10 cellular contexts compared by ENCODE assay signal in genomic region chr4:7328913-7329638, GRCh38.
DNase-seq lines count a peak whose midpoint lies in the region; ATAC-seq and TF ChIP-seq lines count a peak whose summit lies in the region.
"Had no signal": no experiment of that assay in that cellular context is flagged by ENCODE, and none has a peak within 500 bp of the region (broad histone marks: within the 10 kb centered on the region; RNA-seq: fewer than 3 reads in every experiment).

No MANE protein-coding gene starts in this region.

- POLR2A ChIA-PET in PC-3 (lab: Charles Lee; ENCODE audit: unreplicated experiment) = interaction anchor here (0.7 kb wide), 1 partner anchor 330 kb away, joined by 4 read pairs; no protein-coding TSS in a partner anchor

- H3K79me2 ChIP-seq in PC-3 (ENCODE audit: low read length) = no peaks in the 10 kb centered on the region

- no peaks in the 10 kb centered on the region for H3K9me2 ChIP-seq in PC-3 (replicated peaks; ENCODE audit: low read length)

- ATAC-seq in PC-3 (peak; percentile 94), mucosa of descending colon (peak; percentile 8), HG03457 (IDR thresholded peaks at IDR 0.05; ENCODE audit: unreplicated experiment) (no peak), HG03354 (IDR thresholded peaks at IDR 0.05; ENCODE audit: poor library complexity, severe bottlenecking, unreplicated experiment) (no peak)

- intact Hi-C loops in PC-3 (cut with micrococcal nuclease) = no loop called here
- intact Hi-C loops in mucosa of descending colon (cut with DNase I, micrococcal nuclease) = no loop called here
- intact Hi-C loops in vagina (cut with DNase I) = loop anchor here (1.0 kb wide), 1 partner anchor 136 kb away; no protein-coding TSS in a partner anchor

- H4K20me1 ChIP-seq in PC-3 (ENCODE audit: low read length) = no peaks in the 10 kb centered on the region

- no peak for TF ChIP-seq CTCF in PC-3 (conservative IDR thresholded peaks at IDR 0.05; ENCODE audit: low read depth, low read length)
- TF ChIP-seq CTCF in epithelial cell of proximal tubule (conservative IDR thresholded peaks at IDR 0.05; ENCODE audit: low read depth, low read length) = peak; percentile 6
- no peak for TF ChIP-seq CTCF in mucosa of descending colon (IDR thresholded peaks at IDR 0.05)
- TF ChIP-seq CTCF in vagina (IDR thresholded peaks at IDR 0.05) = no peak

- no TSS peak for BruUV-seq in PC-3 (replicated peaks; lab: Mats Ljungman, UMichigan)

- H3K4me2 ChIP-seq in PC-3 (ENCODE audit: low read length) = peak overlapping the region; percentile 39

- H3K27me3 ChIP-seq in PC-3 (ENCODE audit: low read length) = no peaks in the 10 kb centered on the region
- H3K27me3 ChIP-seq in vagina = no peaks in the 10 kb centered on the region

- H3K9ac ChIP-seq in PC-3 (ENCODE audit: low read length) = peak overlapping the region; percentile 44

- H3K4me3 ChIP-seq in PC-3 (ENCODE audit: low read length) = no peak overlapping the region
- no peak overlapping the region for H3K4me3 ChIP-seq in epithelial cell of proximal tubule (ENCODE audit: low read depth, low read length)
- no peak overlapping the region for H3K4me3 ChIP-seq in mucosa of descending colon
- H3K4me3 ChIP-seq in vagina = no peak overlapping the region

- H3K36me3 ChIP-seq in PC-3 (ENCODE audit: low read depth, low read length) (no peaks in the 10 kb centered on the region), mucosa of descending colon (ENCODE audit: low read depth) (no peaks in the 10 kb centered on the region), vagina (no peaks in the 10 kb centered on the region)

- 0 out of 2 replicates have a peak overlapping the region, but pooled peaks have one; percentile 24 for H2AFZ ChIP-seq in PC-3 (ENCODE audit: low read length)

- TF ChIP-seq POLR2A in vagina (IDR thresholded peaks at IDR 0.05) = no peak

- DNase-seq in AG08395 (ENCODE audit: low spot score) (peak; percentile 95), PC-3 (peak; percentile 85), epithelial cell of proximal tubule (ENCODE audit: low read depth) (peak; percentile 10), mucosa of descending colon (peak in 1 of 3 donors; percentile 56), vagina (ENCODE audit: extremely low spot score in 2 of 2) (no peak), DMS79 treated with DMSO at 0.1 percent for 48 hours (lab: John Stamatoyannopoulos, UW) (no peak)
- DNase-seq: CD4-positive, CD25-positive, alpha-beta regulatory T cell; NCI-H510A had no signal

- CTCF ChIA-PET in PC-3 (lab: Charles Lee) = interaction anchor here (0.6 to 1.0 kb wide), 3 partner anchors 12 to 321 kb away, joined by 3 to 5 read pairs (median 3); no protein-coding TSS in a partner anchor

- H3K4me1 ChIP-seq in PC-3 (ENCODE audit: insufficient read depth, low read length) = peaks cover 15% of the 10 kb centered on the region
- no peaks in the 10 kb centered on the region for H3K4me1 ChIP-seq in mucosa of descending colon (ENCODE audit: low read depth)
- peaks cover 41% of the 10 kb centered on the region for H3K4me1 ChIP-seq in vagina

- H3K27ac ChIP-seq in PC-3 (ENCODE audit: low read length) (peak overlapping the region; percentile 47), vagina (no peak overlapping the region)

- no peaks in the 10 kb centered on the region for H3F3A ChIP-seq in PC-3 (ENCODE audit: low read length, unreplicated experiment)

- H3K9me3 ChIP-seq in PC-3 (ENCODE audit: low read length) = no peaks in the 10 kb centered on the region
- no peaks in the 10 kb centered on the region for H3K9me3 ChIP-seq in mucosa of descending colon
- H3K9me3 ChIP-seq in vagina = no peaks in the 10 kb centered on the region

Comparison
In these comparisons a context has a peak if more than half of its experiments do, and no peak if none do; other contexts are left out.
1. DNase-seq: peak in AG08395 (single experiment), PC-3 (single experiment) and epithelial cell of proximal tubule (single experiment); none in vagina (0 of 2) and DMS79 treated with DMSO at 0.1 percent for 48 hours (single experiment).
2. ATAC-seq: peak in PC-3 (single experiment) and mucosa of descending colon (single experiment); none in HG03457 (single experiment) and HG03354 (single experiment).